Comparison of ENCODE assay signal across 8 cellular contexts in the genomic region with DNA sequence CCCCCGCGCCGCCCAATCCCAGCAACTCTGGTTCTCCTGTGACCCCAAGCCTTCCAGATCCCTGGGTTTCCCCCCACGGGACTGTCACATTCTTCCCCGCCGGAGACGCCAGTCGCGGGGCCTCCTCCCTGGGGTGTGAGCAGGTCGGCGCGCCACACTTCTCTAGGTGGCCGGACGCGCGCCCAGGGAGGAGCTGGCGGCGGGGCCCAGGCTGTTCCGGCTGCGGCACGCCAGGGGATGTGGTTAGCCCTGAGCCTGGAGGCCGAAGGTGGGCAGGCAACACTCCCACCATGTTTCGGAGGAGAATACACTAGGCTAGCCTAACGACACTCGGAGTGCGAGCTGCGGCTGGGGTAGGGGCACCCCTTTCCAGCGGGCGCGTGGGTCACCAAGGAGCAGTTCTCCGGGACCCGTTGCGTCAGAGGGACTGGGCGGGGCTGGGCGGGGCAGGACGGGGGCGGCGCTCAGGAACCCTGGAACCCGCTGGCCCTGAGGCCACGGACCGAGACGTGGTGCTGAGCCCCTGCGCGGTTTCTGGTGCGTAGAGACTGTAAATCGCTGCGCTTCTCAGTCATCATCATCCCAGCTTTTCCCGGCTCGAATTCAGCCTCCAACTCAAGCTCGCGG. TPM values are rescaled to one million over a fixed set of nuclear protein-coding genes. Genes with fewer than 3 reads are reported as not detected.
DNase-seq lines count a peak whose midpoint lies in the region; ATAC-seq and TF ChIP-seq lines count a peak whose summit lies in the region.

A gene with protein sequence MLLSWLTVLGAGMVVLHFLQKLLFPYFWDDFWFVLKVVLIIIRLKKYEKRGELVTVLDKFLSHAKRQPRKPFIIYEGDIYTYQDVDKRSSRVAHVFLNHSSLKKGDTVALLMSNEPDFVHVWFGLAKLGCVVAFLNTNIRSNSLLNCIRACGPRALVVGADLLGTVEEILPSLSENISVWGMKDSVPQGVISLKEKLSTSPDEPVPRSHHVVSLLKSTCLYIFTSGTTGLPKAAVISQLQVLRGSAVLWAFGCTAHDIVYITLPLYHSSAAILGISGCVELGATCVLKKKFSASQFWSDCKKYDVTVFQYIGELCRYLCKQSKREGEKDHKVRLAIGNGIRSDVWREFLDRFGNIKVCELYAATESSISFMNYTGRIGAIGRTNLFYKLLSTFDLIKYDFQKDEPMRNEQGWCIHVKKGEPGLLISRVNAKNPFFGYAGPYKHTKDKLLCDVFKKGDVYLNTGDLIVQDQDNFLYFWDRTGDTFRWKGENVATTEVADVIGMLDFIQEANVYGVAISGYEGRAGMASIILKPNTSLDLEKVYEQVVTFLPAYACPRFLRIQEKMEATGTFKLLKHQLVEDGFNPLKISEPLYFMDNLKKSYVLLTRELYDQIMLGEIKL (plus strand): TSS at position 478 of the 627 bp plus-strand sequence. CDS start 650 bp downstream, outside the sequence.

- H3K9me3 Mint-ChIP-seq in activated CD8-positive, alpha-beta T cell treated with anti-CD3 and anti-CD28 coated beads for 36 hours, result peaks cover 6% of the 10 kb centered on the region
- no peaks in the 10 kb centered on the region for H3K9me3 Mint-ChIP-seq in activated T-helper 2 cell treated with anti-CD3 and anti-CD28 coated beads, Interferon-gamma antibody, Interleukin-2, Interleukin-4, amounts not matched to agents 10 μg/mL and 5 μg/mL and 100 μg/mL, durations not matched to agents 14 hours and 24 hours and 36 hours

- H3K27me3 ChIP-seq in left ventricle myocardium inferior (ENCODE audit: low read depth), result peaks cover 20% of the 10 kb centered on the region

- peaks cover 10% of the 10 kb centered on the region for H3K9me3 ChIP-seq in left ventricle myocardium inferior (replicated peaks)

- ATAC-seq in HG02759 (IDR thresholded peaks at IDR 0.05; ENCODE audit: unreplicated experiment) (peak; percentile 66), GM19452 (IDR thresholded peaks at IDR 0.05; ENCODE audit: unreplicated experiment) (no peak), GM21717 (IDR thresholded peaks at IDR 0.05; ENCODE audit: unreplicated experiment) (no peak)
- peak; percentile 45 for ATAC-seq in activated CD8-positive, alpha-beta T cell treated with anti-CD3 and anti-CD28 coated beads for 36 hours

- no peak within 1 kb of the TSS for H3K27ac Mint-ChIP-seq in activated CD8-positive, alpha-beta T cell treated with anti-CD3 and anti-CD28 coated beads for 36 hours
- H3K27ac Mint-ChIP-seq in activated T-helper 2 cell treated with anti-CD3 and anti-CD28 coated beads, Interferon-gamma antibody, Interleukin-2, Interleukin-4, amounts not matched to agents 10 μg/mL and 5 μg/mL and 100 μg/mL, durations not matched to agents 14 hours and 24 hours and 36 hours, result no peak within 1 kb of the TSS

- intact Hi-C loops in activated CD8-positive, alpha-beta T cell treated with anti-CD3 and anti-CD28 coated beads for 36 hours (cut with micrococcal nuclease), result no loop called here
- intact Hi-C loops in left ventricle myocardium inferior (cut with micrococcal nuclease), result no loop called here
- intact Hi-C loops in activated T-helper 2 cell treated with anti-CD3 and anti-CD28 coated beads, Interferon-gamma antibody, Interleukin-2, Interleukin-4, amounts not matched to agents 10 μg/mL and 5 μg/mL and 100 μg/mL, durations not matched to agents 14 hours and 24 hours and 36 hours (cut with micrococcal nuclease), result no loop called here

- H3K4me3 Mint-ChIP-seq in activated CD8-positive, alpha-beta T cell treated with anti-CD3 and anti-CD28 coated beads for 36 hours, result no peak within 1 kb of the TSS
- no peak within 1 kb of the TSS for H3K4me3 Mint-ChIP-seq in activated T-helper 2 cell treated with anti-CD3 and anti-CD28 coated beads, Interferon-gamma antibody, Interleukin-2, Interleukin-4, amounts not matched to agents 10 μg/mL and 5 μg/mL and 100 μg/mL, durations not matched to agents 14 hours and 24 hours and 36 hours (ENCODE audit: low read depth)

- peak within 1 kb of the TSS; percentile 83 for H3K27ac ChIP-seq in left ventricle myocardium inferior (replicated peaks)
- H3K27ac ChIP-seq in skin epidermis, result no peak within 1 kb of the TSS

- peaks cover 13% of the 10 kb centered on the region for H3K4me1 ChIP-seq in left ventricle myocardium inferior

- peaks cover 3% of the 10 kb centered on the region for H3K4me1 Mint-ChIP-seq in activated CD8-positive, alpha-beta T cell treated with anti-CD3 and anti-CD28 coated beads for 36 hours (ENCODE audit: low read depth)
- no peaks in the 10 kb centered on the region for H3K4me1 Mint-ChIP-seq in activated T-helper 2 cell treated with anti-CD3 and anti-CD28 coated beads, Interferon-gamma antibody, Interleukin-2, Interleukin-4, amounts not matched to agents 10 μg/mL and 5 μg/mL and 100 μg/mL, durations not matched to agents 14 hours and 24 hours and 36 hours (ENCODE audit: low read depth)

- peaks cover 14% of the 10 kb centered on the region for H3K27me3 Mint-ChIP-seq in activated CD8-positive, alpha-beta T cell treated with anti-CD3 and anti-CD28 coated beads for 36 hours
- peaks cover 10% of the 10 kb centered on the region for H3K27me3 Mint-ChIP-seq in activated T-helper 2 cell treated with anti-CD3 and anti-CD28 coated beads, Interferon-gamma antibody, Interleukin-2, Interleukin-4, amounts not matched to agents 10 μg/mL and 5 μg/mL and 100 μg/mL, durations not matched to agents 14 hours and 24 hours and 36 hours (ENCODE audit: low read depth)

- no peak for TF ChIP-seq CTCF in activated CD8-positive, alpha-beta T cell treated with anti-CD3 and anti-CD28 coated beads for 36 hours (IDR thresholded peaks at IDR 0.05)
- no peak for TF ChIP-seq CTCF in left ventricle myocardium inferior (IDR thresholded peaks at IDR 0.05; ENCODE audit: borderline replicate concordance)

- CTCF ChIA-PET in activated CD8-positive, alpha-beta T cell treated with anti-CD3 and anti-CD28 coated beads for 36 hours (lab: Charles Lee), result no interaction called here

- H3K4me3 ChIP-seq in left ventricle myocardium inferior (peak within 1 kb of the TSS; percentile 72), skin epidermis (peak within 1 kb of the TSS in 4 of 7 experiments; percentile 0 to 50 (median 22))

- POLR2A ChIA-PET in activated CD8-positive, alpha-beta T cell treated with anti-CD3 and anti-CD28 coated beads for 36 hours (lab: Charles Lee), result no interaction called here

- no peaks in the 10 kb centered on the region for H3K36me3 Mint-ChIP-seq in activated CD8-positive, alpha-beta T cell treated with anti-CD3 and anti-CD28 coated beads for 36 hours (ENCODE audit: low read depth)
- H3K36me3 Mint-ChIP-seq in activated T-helper 2 cell treated with anti-CD3 and anti-CD28 coated beads, Interferon-gamma antibody, Interleukin-2, Interleukin-4, amounts not matched to agents 10 μg/mL and 5 μg/mL and 100 μg/mL, durations not matched to agents 14 hours and 24 hours and 36 hours (ENCODE audit: low read depth), result no peaks in the 10 kb centered on the region

- H3K36me3 ChIP-seq in left ventricle myocardium inferior, result no peaks in the 10 kb centered on the region

- DNase-seq in activated CD8-positive, alpha-beta T cell treated with anti-CD3 and anti-CD28 coated beads for 36 hours, result peak; percentile 6
- peak; percentile 46 for DNase-seq in left ventricle myocardium inferior
- DNase-seq in NCI-H1694 treated with DMSO at 0.1 percent for 48 hours (lab: John Stamatoyannopoulos, UW), result no peak
- DNase-seq in activated T-helper 2 cell treated with anti-CD3 and anti-CD28 coated beads, Interferon-gamma antibody, Interleukin-2, Interleukin-4, amounts not matched to agents 10 μg/mL and 5 μg/mL and 100 μg/mL, durations not matched to agents 14 hours and 24 hours and 36 hours (ENCODE audit: low spot score), result no peak

RNA-seq across cellular contexts. Expression of the gene that starts here (rescaled TPM):
- total RNA-seq in activated CD8-positive, alpha-beta T cell treated with anti-CD3 and anti-CD28 coated beads for 36 hours, result not detected
- total RNA-seq in left ventricle myocardium inferior, result 61.1 TPM
- total RNA-seq in activated T-helper 2 cell treated with anti-CD3 and anti-CD28 coated beads, Interferon-gamma antibody, Interleukin-2, Interleukin-4, amounts not matched to agents 10 μg/mL and 5 μg/mL and 100 μg/mL, durations not matched to agents 14 hours and 24 hours and 36 hours, result not detected in 2 replicates

Comparison
In these comparisons a context has a peak if more than half of its experiments do, and no peak if none do; other contexts are left out.
1. RNA of the gene that starts here (total RNA-seq): 61.1 TPM in left ventricle myocardium inferior (single experiment); not detected in activated CD8-positive, alpha-beta T cell treated with anti-CD3 and anti-CD28 coated beads for 36 hours and not detected in activated T-helper 2 cell treated with anti-CD3 and anti-CD28 coated beads, Interferon-gamma antibody, Interleukin-2, Interleukin-4, amounts not matched to agents 10 μg/mL and 5 μg/mL and 100 μg/mL, durations not matched to agents 14 hours and 24 hours and 36 hours; every median in the first group is over 10 times any median in the second.
2. Peak in DNase-seq and ATAC-seq in activated CD8-positive, alpha-beta T cell treated with anti-CD3 and anti-CD28 coated beads for 36 hours; RNA of the gene not detected or under 1 TPM.